1 cellular context compared by ENCODE assay signal in the genomic region with DNA sequence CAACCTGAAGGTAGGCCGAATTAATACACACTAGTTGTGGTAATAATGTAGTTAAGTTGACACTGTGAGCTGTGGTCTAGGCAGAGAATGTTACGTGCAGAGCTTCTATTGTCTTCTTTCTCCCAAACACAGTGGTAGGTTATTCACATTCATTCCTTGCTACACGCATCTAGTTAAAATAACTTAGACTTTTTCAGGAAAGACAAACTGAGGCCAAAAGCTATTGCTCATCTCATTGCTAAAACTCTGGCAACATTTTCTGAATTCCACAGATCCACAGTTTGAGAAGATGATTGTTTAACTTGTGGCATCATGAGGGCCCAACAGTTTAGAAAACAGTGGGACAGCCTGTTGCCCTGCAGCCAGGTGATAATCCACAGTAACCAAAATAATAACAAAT.
TF ChIP-seq lines count a peak whose summit lies in the region.

No MANE protein-coding gene starts in this region.

TF ChIP-seq in H1, 55 proteins besides CTCF, POLR2A, EP300 and RAD21 (continued from another document):
- TF ChIP-seq, protein P1, sequence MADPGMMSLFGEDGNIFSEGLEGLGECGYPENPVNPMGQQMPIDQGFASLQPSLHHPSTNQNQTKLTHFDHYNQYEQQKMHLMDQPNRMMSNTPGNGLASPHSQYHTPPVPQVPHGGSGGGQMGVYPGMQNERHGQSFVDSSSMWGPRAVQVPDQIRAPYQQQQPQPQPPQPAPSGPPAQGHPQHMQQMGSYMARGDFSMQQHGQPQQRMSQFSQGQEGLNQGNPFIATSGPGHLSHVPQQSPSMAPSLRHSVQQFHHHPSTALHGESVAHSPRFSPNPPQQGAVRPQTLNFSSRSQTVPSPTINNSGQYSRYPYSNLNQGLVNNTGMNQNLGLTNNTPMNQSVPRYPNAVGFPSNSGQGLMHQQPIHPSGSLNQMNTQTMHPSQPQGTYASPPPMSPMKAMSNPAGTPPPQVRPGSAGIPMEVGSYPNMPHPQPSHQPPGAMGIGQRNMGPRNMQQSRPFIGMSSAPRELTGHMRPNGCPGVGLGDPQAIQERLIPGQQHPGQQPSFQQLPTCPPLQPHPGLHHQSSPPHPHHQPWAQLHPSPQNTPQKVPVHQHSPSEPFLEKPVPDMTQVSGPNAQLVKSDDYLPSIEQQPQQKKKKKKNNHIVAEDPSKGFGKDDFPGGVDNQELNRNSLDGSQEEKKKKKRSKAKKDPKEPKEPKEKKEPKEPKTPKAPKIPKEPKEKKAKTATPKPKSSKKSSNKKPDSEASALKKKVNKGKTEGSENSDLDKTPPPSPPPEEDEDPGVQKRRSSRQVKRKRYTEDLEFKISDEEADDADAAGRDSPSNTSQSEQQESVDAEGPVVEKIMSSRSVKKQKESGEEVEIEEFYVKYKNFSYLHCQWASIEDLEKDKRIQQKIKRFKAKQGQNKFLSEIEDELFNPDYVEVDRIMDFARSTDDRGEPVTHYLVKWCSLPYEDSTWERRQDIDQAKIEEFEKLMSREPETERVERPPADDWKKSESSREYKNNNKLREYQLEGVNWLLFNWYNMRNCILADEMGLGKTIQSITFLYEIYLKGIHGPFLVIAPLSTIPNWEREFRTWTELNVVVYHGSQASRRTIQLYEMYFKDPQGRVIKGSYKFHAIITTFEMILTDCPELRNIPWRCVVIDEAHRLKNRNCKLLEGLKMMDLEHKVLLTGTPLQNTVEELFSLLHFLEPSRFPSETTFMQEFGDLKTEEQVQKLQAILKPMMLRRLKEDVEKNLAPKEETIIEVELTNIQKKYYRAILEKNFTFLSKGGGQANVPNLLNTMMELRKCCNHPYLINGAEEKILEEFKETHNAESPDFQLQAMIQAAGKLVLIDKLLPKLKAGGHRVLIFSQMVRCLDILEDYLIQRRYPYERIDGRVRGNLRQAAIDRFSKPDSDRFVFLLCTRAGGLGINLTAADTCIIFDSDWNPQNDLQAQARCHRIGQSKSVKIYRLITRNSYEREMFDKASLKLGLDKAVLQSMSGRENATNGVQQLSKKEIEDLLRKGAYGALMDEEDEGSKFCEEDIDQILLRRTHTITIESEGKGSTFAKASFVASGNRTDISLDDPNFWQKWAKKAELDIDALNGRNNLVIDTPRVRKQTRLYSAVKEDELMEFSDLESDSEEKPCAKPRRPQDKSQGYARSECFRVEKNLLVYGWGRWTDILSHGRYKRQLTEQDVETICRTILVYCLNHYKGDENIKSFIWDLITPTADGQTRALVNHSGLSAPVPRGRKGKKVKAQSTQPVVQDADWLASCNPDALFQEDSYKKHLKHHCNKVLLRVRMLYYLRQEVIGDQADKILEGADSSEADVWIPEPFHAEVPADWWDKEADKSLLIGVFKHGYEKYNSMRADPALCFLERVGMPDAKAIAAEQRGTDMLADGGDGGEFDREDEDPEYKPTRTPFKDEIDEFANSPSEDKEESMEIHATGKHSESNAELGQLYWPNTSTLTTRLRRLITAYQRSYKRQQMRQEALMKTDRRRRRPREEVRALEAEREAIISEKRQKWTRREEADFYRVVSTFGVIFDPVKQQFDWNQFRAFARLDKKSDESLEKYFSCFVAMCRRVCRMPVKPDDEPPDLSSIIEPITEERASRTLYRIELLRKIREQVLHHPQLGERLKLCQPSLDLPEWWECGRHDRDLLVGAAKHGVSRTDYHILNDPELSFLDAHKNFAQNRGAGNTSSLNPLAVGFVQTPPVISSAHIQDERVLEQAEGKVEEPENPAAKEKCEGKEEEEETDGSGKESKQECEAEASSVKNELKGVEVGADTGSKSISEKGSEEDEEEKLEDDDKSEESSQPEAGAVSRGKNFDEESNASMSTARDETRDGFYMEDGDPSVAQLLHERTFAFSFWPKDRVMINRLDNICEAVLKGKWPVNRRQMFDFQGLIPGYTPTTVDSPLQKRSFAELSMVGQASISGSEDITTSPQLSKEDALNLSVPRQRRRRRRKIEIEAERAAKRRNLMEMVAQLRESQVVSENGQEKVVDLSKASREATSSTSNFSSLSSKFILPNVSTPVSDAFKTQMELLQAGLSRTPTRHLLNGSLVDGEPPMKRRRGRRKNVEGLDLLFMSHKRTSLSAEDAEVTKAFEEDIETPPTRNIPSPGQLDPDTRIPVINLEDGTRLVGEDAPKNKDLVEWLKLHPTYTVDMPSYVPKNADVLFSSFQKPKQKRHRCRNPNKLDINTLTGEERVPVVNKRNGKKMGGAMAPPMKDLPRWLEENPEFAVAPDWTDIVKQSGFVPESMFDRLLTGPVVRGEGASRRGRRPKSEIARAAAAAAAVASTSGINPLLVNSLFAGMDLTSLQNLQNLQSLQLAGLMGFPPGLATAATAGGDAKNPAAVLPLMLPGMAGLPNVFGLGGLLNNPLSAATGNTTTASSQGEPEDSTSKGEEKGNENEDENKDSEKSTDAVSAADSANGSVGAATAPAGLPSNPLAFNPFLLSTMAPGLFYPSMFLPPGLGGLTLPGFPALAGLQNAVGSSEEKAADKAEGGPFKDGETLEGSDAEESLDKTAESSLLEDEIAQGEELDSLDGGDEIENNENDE (IDR thresholded peaks at IDR 0.05; ENCODE audit: insufficient replicate concordance, low read length), result peak; percentile 96
- TF ChIP-seq NANOG (IDR thresholded peaks at IDR 0.05; ENCODE audit: insufficient read depth, low read depth, low read length, poor library complexity, severe bottlenecking) (peak; percentile 67), BCL11A (IDR thresholded peaks at IDR 0.05; ENCODE audit: low read depth in 2 of 2, low read length in 2 of 2) (peak; percentile 21 to 53), HDAC2 (IDR thresholded peaks at IDR 0.05; ENCODE audit: borderline replicate concordance in 1 of 2, low read depth in 2 of 2, low read length in 2 of 2) (peak; percentile 81 to 84; a peak in 2 of 4 replicates), CEBPB (IDR thresholded peaks at IDR 0.05; ENCODE audit: low read depth, low read length) (peak; percentile 62), TAF1 (IDR thresholded peaks at IDR 0.05; ENCODE audit: low read depth, low read length) (no peak), SP1 (IDR thresholded peaks at IDR 0.05; ENCODE audit: low read depth, low read length) (peak; percentile 42; the same call in 1 of the 2 replicates), POU5F1 (IDR thresholded peaks at IDR 0.05; ENCODE audit: low read depth, low read length) (peak; percentile 53; the same call in 1 of the 2 replicates), ATF2 (IDR thresholded peaks at IDR 0.05; ENCODE audit: low read length) (peak; percentile 62), CHD2 (IDR thresholded peaks at IDR 0.05; ENCODE audit: low read length) (0 out of 2 replicates have a peak, but pooled peaks have one; percentile 34), CREB1 (IDR thresholded peaks at IDR 0.05) (peak; percentile 41; the same call in 1 of the 2 replicates), CTBP2 (IDR thresholded peaks at IDR 0.05; ENCODE audit: borderline replicate concordance, insufficient read depth, insufficient read length, low read length) (no peak)
- TF ChIP-seq, protein P2, sequence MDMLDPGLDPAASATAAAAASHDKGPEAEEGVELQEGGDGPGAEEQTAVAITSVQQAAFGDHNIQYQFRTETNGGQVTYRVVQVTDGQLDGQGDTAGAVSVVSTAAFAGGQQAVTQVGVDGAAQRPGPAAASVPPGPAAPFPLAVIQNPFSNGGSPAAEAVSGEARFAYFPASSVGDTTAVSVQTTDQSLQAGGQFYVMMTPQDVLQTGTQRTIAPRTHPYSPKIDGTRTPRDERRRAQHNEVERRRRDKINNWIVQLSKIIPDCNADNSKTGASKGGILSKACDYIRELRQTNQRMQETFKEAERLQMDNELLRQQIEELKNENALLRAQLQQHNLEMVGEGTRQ (IDR thresholded peaks at IDR 0.05; ENCODE audit: low read length), result no peak
